In genomic region chr17:58378895-58379824, GRCh38 we compare ENCODE assay signal across 15 cellular contexts. TPM values are rescaled to one million over a fixed set of nuclear protein-coding genes. Genes with fewer than 3 reads are reported as not detected.
DNase-seq lines count a peak whose midpoint lies in the region; ATAC-seq and TF ChIP-seq lines count a peak whose summit lies in the region.
"Had no signal": no experiment of that assay in that cellular context is flagged by ENCODE, and none has a peak within 500 bp of the region (broad histone marks: within the 10 kb centered on the region; RNA-seq: fewer than 3 reads in every experiment).

No MANE protein-coding gene starts in this region.

- no peaks in the 10 kb centered on the region for H3K9me3 Mint-ChIP-seq in Caco-2 (ENCODE audit: unreplicated experiment)
- H3K9me3 Mint-ChIP-seq: dendritic cell treated with granulocyte-macrophage colony-stimulating factor and Interleukin-4, amounts not matched to agents 40 ng/mL and 50 ng/mL, for 4 days had no signal

- intact Hi-C loops in Caco-2 (cut with micrococcal nuclease; ENCODE audit: unreplicated experiment): no loop called here
- intact Hi-C loops in stomach (cut with DNase I; ENCODE audit: low total_unique reads): no loop called here

- peak overlapping the region; percentile 9 for H3K4me3 Mint-ChIP-seq in Caco-2 (ENCODE audit: unreplicated experiment)
- H3K4me3 Mint-ChIP-seq: dendritic cell treated with granulocyte-macrophage colony-stimulating factor and Interleukin-4, amounts not matched to agents 40 ng/mL and 50 ng/mL, for 4 days had no signal

- POLR2A ChIA-PET in Caco-2 (lab: Charles Lee): interaction anchor here (0.9 kb wide), 1 partner anchor 38 kb away, joined by 3 read pairs; the partner anchor contains the start of gene RNF43

- H3K4me1 ChIP-seq in BLaER1 (peaks cover 26% of the 10 kb centered on the region), Caco-2 (peaks cover 92% of the 10 kb centered on the region), mucosa of rectum (ENCODE audit: control insufficient read depth in 2 of 2, insufficient read depth in 2 of 2, low read length in 2 of 2) (peaks cover 63 to 88% of the 10 kb centered on the region in 2 donors), stomach (peaks cover 28 to 65% (median 39%) of the 10 kb centered on the region in 4 donors)

- peaks cover 71% of the 10 kb centered on the region for H3K4me1 Mint-ChIP-seq in Caco-2 (ENCODE audit: low read depth, unreplicated experiment)

- no peaks in the 10 kb centered on the region for H3K9me3 ChIP-seq in BLaER1
- H3K9me3 ChIP-seq in Caco-2: no peaks in the 10 kb centered on the region
- no peaks in the 10 kb centered on the region for H3K9me3 ChIP-seq in mucosa of rectum (ENCODE audit: control insufficient read depth in 2 of 2, low read length in 2 of 2)
- no peaks in the 10 kb centered on the region for H3K9me3 ChIP-seq in stomach
- H3K9me3 ChIP-seq: body of pancreas had no signal

- DNase-seq in Caco-2: no peak
- no peak for DNase-seq in stomach
- DNase-seq in NCI-H774 (lab: John Stamatoyannopoulos, UW): no peak
- DNase-seq: activated gamma-delta T cell, body of pancreas, NCI-H2029, SHP77, T-helper 9 cell had no signal

- no peak for ATAC-seq in GM21423 (IDR thresholded peaks at IDR 0.05; ENCODE audit: unreplicated experiment)
- ATAC-seq: body of pancreas had no signal

- H3K27me3 Mint-ChIP-seq in Caco-2 (ENCODE audit: insufficient read depth, unreplicated experiment): no peaks in the 10 kb centered on the region

- no peaks in the 10 kb centered on the region for H4K20me1 ChIP-seq in BLaER1

- H3K9ac ChIP-seq in BLaER1 (peak overlapping the region; percentile 59), mucosa of rectum (ENCODE audit: low read depth in 1 of 2, low read length in 2 of 2) (no peak overlapping the region)

- no TSS peak for BruUV-seq in Caco-2 (replicated peaks; lab: Mats Ljungman, UMichigan)

- whole genome bisulfite sequencing in stomach, 5 donors: 60 to 77% (median 72%) methylated on average over 9 of the region's 9 CpGs

- H3K4me3 ChIP-seq in BLaER1 (0 out of 2 replicates have a peak overlapping the region, but pooled peaks have one; percentile 8), Caco-2 (ENCODE audit: low read depth, low read length) (no peak overlapping the region), mucosa of rectum (ENCODE audit: low read length in 2 of 2) (no peak overlapping the region), stomach (no peak overlapping the region)
- H3K4me3 ChIP-seq: body of pancreas had no signal

- TF ChIP-seq EP300 in stomach (IDR thresholded peaks at IDR 0.05): no peak

- TF ChIP-seq POLR2A in stomach (IDR thresholded peaks at IDR 0.05): no peak

- H3K27ac Mint-ChIP-seq in Caco-2 (ENCODE audit: unreplicated experiment): peak overlapping the region; percentile 59
- H3K27ac Mint-ChIP-seq: dendritic cell treated with granulocyte-macrophage colony-stimulating factor and Interleukin-4, amounts not matched to agents 40 ng/mL and 50 ng/mL, for 4 days had no signal

- peak overlapping the region; percentile 69 for H3K4me2 ChIP-seq in BLaER1

- H3K36me3 ChIP-seq in BLaER1 (no peaks in the 10 kb centered on the region), Caco-2 (ENCODE audit: control insufficient read depth, insufficient read depth, low read length) (peaks cover 1% of the 10 kb centered on the region), mucosa of rectum (ENCODE audit: control insufficient read depth in 2 of 2, insufficient read depth in 2 of 2, low read length in 2 of 2) (no peaks in the 10 kb centered on the region), stomach (no peaks in the 10 kb centered on the region)

- CTCF ChIA-PET in Caco-2 (lab: Charles Lee): interaction anchor here (0.6 to 1.3 kb wide), 2 partner anchors 14 to 38 kb away, joined by 3 to 4 read pairs; partner anchors contain the start of gene RNF43

- no peaks in the 10 kb centered on the region for H3K27me3 ChIP-seq in BLaER1
- H3K27me3 ChIP-seq in Caco-2 (replicated peaks; ENCODE audit: control insufficient read depth, insufficient read depth, low read length): no peaks in the 10 kb centered on the region
- H3K27me3 ChIP-seq in mucosa of rectum (ENCODE audit: control insufficient read depth in 2 of 2, insufficient read depth in 2 of 2, low read length in 2 of 2): no peaks in the 10 kb centered on the region
- H3K27me3 ChIP-seq in stomach: no peaks in the 10 kb centered on the region
- H3K27me3 ChIP-seq: body of pancreas had no signal

- TF ChIP-seq CTCF in Caco-2 (IDR thresholded peaks at IDR 0.05; ENCODE audit: insufficient read depth in 1 of 2, low read depth in 1 of 2, low read length in 1 of 2, severe bottlenecking in 1 of 2, unreplicated experiment in 1 of 2) (no peak), VCaP (conservative IDR thresholded peaks at IDR 0.05) (no peak), stomach (IDR thresholded peaks at IDR 0.05) (no peak)

- H3K27ac ChIP-seq in BLaER1 (peak overlapping the region; percentile 55), VCaP (peak overlapping the region; percentile 90), mucosa of rectum (ENCODE audit: low read depth in 2 of 2, low read length in 2 of 2) (peak overlapping the region; percentile 14 to 68), stomach (no peak overlapping the region)

- H3K36me3 Mint-ChIP-seq in Caco-2 (ENCODE audit: insufficient read depth, unreplicated experiment): peaks cover 80% of the 10 kb centered on the region

RNA-seq across cellular contexts. Expression of gene SUPT4H1, which starts 27.2 kb away (rescaled TPM):
- 70.9 and 71.4 TPM in 2 replicates for total RNA-seq in Caco-2 (2022)
- total RNA-seq in stomach: 10 to 100 TPM in 3 of 5 donors, 1 to 10 TPM in 2; 6.7 to 51.1 (median 23.3) TPM
- 10 to 100 TPM; 68.9 to 80.9 (median 78.2) TPM for polyA plus RNA-seq in stomach

RNA-seq across cellular contexts. Expression of gene RNF43, which starts 38.2 kb away (rescaled TPM):
- total RNA-seq in Caco-2 (2022): 84.2 and 87.1 TPM in 2 replicates
- total RNA-seq in stomach: 100 to 1,000 TPM in 1 of 5 donors, 10 to 100 TPM in 2, 1 to 10 TPM in 2; 6.4 to 269 (median 12.6) TPM
- polyA plus RNA-seq in stomach: 1 to 10 TPM in 2 of 3 donors, under 1 TPM in 1; 0.92 to 3.3 (median 2.0) TPM
- total RNA-seq: glomerular endothelial cell, NCI-H460 had no signal

RNA-seq across cellular contexts. Expression of gene TSPOAP1, which starts 50.6 kb away (rescaled TPM):
- total RNA-seq in Caco-2 (2022) (6.0 and 7.4 TPM in 2 replicates), stomach (10 to 100 TPM in 3 of 5 donors, 1 to 10 TPM in 1, not detected in 1; 9.0 to 68.8 (median 16.3) TPM)
- polyA plus RNA-seq in stomach: 10 to 100 TPM in 1 of 3 donors, 1 to 10 TPM in 2; 6.5 to 26.0 (median 8.9) TPM
- total RNA-seq: NCI-H460 had no signal

Comparison
In these comparisons a context has a peak if more than half of its experiments do, and no peak if none do; other contexts are left out.
1. H3K27ac ChIP-seq: peak in BLaER1 (single experiment), VCaP (single experiment) and mucosa of rectum (2 of 2); none in stomach (0 of 5).